1 cellular context compared by ENCODE assay signal in the genomic region with DNA sequence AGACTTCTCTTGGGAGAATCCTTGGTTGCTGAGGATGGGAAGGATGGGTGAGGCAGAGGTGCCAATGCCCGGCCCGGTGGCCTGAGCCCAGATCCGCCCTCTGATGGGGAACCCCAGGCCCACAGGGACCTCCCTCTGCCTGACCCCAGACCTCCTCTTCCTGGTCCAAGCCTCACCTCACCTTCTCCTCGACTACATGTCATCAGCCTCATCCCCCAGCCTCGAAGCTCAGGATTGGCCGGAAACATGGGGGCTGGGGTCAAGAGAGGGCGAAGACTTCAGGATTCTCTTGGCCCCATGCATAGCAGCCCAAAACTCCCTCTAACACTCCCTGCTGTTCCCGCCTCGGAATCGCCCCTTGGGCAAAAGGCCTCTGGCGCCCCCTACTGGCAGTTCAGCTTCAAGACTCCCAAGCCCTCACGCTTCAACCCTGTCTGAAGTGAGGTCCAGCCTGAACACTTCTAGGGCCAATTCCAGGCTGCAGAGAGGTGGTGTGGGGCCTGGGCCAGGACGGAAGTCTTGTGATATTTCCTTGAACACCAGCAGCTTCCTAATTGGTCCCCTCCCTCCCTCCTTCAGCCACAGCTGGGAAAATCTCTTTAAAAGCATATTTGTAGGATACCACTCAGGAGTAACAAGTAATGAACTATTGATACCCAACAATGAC.
A peak's percentile ranks its signal among the peaks of the same experiment; 100 is the strongest.
TF ChIP-seq lines count a peak whose summit lies in the region.

No MANE protein-coding gene starts in this region.

TF ChIP-seq in HepG2, 621 proteins besides CTCF, POLR2A, EP300 and RAD21 (continued from another document):
- TF ChIP-seq, protein P1, sequence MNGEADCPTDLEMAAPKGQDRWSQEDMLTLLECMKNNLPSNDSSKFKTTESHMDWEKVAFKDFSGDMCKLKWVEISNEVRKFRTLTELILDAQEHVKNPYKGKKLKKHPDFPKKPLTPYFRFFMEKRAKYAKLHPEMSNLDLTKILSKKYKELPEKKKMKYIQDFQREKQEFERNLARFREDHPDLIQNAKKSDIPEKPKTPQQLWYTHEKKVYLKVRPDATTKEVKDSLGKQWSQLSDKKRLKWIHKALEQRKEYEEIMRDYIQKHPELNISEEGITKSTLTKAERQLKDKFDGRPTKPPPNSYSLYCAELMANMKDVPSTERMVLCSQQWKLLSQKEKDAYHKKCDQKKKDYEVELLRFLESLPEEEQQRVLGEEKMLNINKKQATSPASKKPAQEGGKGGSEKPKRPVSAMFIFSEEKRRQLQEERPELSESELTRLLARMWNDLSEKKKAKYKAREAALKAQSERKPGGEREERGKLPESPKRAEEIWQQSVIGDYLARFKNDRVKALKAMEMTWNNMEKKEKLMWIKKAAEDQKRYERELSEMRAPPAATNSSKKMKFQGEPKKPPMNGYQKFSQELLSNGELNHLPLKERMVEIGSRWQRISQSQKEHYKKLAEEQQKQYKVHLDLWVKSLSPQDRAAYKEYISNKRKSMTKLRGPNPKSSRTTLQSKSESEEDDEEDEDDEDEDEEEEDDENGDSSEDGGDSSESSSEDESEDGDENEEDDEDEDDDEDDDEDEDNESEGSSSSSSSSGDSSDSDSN (CRISPR knock-in tag; IDR thresholded peaks at IDR 0.05): no peak
- TF ChIP-seq ZNF205 (CRISPR knock-in tag; IDR thresholded peaks at IDR 0.05): 0 out of 2 replicates have a peak, but pooled peaks have one; percentile 43
